8 cellular contexts compared by ENCODE assay signal in the genomic region with DNA sequence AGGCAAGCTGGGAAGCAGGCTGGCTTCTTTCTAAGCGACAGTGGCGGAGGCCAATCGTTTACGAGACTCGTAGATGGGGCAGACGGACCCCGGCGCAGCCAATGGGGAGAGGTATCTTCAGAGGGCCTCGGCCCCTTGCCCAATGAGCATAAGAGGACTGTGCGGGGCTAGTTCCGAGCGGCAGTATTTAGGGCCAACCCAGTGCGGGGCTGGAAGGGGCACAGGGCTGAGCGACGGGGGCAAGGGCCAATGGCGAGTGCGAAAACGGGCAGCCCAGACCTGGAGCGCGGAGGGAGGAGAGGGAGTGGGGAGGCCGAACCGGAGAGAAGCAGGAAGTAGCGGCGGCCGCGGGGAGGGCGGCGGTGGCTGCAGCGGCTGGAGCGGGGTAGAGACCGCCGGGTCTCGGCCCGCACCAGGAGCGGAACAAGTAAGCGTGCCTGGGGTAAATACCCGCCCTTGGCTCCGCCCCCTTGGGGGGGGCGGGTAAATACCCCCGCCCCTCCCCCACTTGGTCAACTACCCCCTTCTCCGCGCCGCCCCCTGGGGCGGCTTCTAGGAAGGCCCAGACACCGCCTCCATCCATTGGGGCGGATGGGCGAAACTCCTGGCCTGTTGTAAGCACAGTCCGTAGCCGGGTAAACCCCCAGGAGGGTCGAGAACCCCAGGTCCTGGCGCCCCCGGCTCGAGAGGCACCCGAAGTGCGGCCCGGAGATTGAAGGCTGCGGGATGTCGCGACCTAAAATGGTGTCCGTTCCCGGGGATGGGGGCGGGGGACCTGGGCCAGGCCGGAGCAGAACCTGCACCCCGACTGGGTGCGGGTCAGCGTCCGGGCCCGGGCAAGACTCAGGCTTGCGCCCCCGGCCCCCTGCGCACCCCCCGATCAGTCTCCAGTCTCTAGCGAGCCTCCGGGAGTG. TPM values are rescaled to one million over a fixed set of nuclear protein-coding genes. Genes with fewer than 3 reads are reported as not detected.
DNase-seq lines count a peak whose midpoint lies in the region; ATAC-seq and TF ChIP-seq lines count a peak whose summit lies in the region.

A gene with protein sequence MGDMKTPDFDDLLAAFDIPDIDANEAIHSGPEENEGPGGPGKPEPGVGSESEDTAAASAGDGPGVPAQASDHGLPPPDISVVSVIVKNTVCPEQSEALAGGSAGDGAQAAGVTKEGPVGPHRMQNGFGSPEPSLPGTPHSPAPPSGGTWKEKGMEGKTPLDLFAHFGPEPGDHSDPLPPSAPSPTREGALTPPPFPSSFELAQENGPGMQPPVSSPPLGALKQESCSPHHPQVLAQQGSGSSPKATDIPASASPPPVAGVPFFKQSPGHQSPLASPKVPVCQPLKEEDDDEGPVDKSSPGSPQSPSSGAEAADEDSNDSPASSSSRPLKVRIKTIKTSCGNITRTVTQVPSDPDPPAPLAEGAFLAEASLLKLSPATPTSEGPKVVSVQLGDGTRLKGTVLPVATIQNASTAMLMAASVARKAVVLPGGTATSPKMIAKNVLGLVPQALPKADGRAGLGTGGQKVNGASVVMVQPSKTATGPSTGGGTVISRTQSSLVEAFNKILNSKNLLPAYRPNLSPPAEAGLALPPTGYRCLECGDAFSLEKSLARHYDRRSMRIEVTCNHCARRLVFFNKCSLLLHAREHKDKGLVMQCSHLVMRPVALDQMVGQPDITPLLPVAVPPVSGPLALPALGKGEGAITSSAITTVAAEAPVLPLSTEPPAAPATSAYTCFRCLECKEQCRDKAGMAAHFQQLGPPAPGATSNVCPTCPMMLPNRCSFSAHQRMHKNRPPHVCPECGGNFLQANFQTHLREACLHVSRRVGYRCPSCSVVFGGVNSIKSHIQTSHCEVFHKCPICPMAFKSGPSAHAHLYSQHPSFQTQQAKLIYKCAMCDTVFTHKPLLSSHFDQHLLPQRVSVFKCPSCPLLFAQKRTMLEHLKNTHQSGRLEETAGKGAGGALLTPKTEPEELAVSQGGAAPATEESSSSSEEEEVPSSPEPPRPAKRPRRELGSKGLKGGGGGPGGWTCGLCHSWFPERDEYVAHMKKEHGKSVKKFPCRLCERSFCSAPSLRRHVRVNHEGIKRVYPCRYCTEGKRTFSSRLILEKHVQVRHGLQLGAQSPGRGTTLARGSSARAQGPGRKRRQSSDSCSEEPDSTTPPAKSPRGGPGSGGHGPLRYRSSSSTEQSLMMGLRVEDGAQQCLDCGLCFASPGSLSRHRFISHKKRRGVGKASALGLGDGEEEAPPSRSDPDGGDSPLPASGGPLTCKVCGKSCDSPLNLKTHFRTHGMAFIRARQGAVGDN (plus strand): TSS at position 331 of the 914 bp plus-strand sequence. CDS start 3,993 bp downstream, outside the sequence.

- H3K27me3 ChIP-seq in H9 (ENCODE audit: insufficient read depth, low read length) (no peaks in the 10 kb centered on the region), MG63 (no peaks in the 10 kb centered on the region)

- H3K23me2 ChIP-seq in H9 (ENCODE audit: insufficient read length, low read depth, low read length, poor library complexity, severe bottlenecking): peaks cover 7% of the 10 kb centered on the region

- peaks cover 19 to 25% of the 10 kb centered on the region in 2 experiments for H3K4me1 Mint-ChIP-seq in H9
- peaks cover 30 to 34% of the 10 kb centered on the region in 2 donors for H3K4me1 Mint-ChIP-seq in natural killer cell treated with Interleukin-12 subunit alpha and Interleukin-12 subunit beta and Interleukin-15 and Interleukin-18, amount 100 ng/mL, for 72 hours (ENCODE audit: low read depth in 2 of 2)

- no peak within 1 kb of the TSS for H2AFZ ChIP-seq in H9 (ENCODE audit: low read length)

- H3K9me3 ChIP-seq in ES-I3 (ENCODE audit: control insufficient read depth, insufficient read depth, low read length): no peaks in the 10 kb centered on the region
- H3K9me3 ChIP-seq in H9 (ENCODE audit: control insufficient read depth, low read depth, low read length): no peaks in the 10 kb centered on the region
- no peaks in the 10 kb centered on the region for H3K9me3 ChIP-seq in MG63

- no peak within 1 kb of the TSS for H2BK20ac ChIP-seq in H9 (ENCODE audit: low read depth, low read length, poor library complexity, severe bottlenecking)

- H4K91ac ChIP-seq in H9 (ENCODE audit: insufficient read length, low read depth, low read length): no peak within 1 kb of the TSS

- peak within 1 kb of the TSS; percentile 19 for H2BK120ac ChIP-seq in H9 (ENCODE audit: low read depth, low read length, poor library complexity, severe bottlenecking)

- H2BK5ac ChIP-seq in H9 (ENCODE audit: insufficient read length, low read length): peak within 1 kb of the TSS; percentile 71

- H3K27ac ChIP-seq in H9 (ENCODE audit: insufficient read length, low read depth, low read length): peak within 1 kb of the TSS; percentile 98

- peak; percentile 95 for ATAC-seq in natural killer cell treated with Interleukin-12 subunit alpha and Interleukin-12 subunit beta and Interleukin-15 and Interleukin-18, amount 100 ng/mL, for 72 hours
- peak; percentile 96 for ATAC-seq in stimulated activated naive CD8-positive, alpha-beta T cell treated with anti-CD3 and anti-CD28 coated beads, Interleukin-15, Interleukin-2, amounts not matched to agents 100 U/mL and 50 U/mL, for 24 hours

- H2AK5ac ChIP-seq in H9 (ENCODE audit: insufficient read length, low read length): no peak within 1 kb of the TSS

- H3K4me2 ChIP-seq in H9 (ENCODE audit: insufficient read depth, insufficient read length, low read length): peak within 1 kb of the TSS; percentile 81

- H3K9me3 Mint-ChIP-seq in H9: no peaks in the 10 kb centered on the region
- H3K9me3 Mint-ChIP-seq in natural killer cell treated with Interleukin-12 subunit alpha and Interleukin-12 subunit beta and Interleukin-15 and Interleukin-18, amount 100 ng/mL, for 72 hours: no peaks in the 10 kb centered on the region

- peaks cover 8% of the 10 kb centered on the region; the same call in 1 of the 2 replicates for H3K79me2 ChIP-seq in H9 (ENCODE audit: insufficient read depth, low read length)

- H3K56ac ChIP-seq in H9 (ENCODE audit: insufficient read length, low read depth, low read length): peak within 1 kb of the TSS; percentile 92

- H4K5ac ChIP-seq in H9 (ENCODE audit: insufficient read length, low read depth, low read length): peak within 1 kb of the TSS; percentile 95

- H3K36me3 Mint-ChIP-seq in H9 (ENCODE audit: insufficient read depth in 1 of 3, low read depth in 3 of 3): peaks cover 26 to 33% (median 28%) of the 10 kb centered on the region in 3 experiments; a peak in 6 of 7 replicates
- peaks cover 5% of the 10 kb centered on the region for H3K36me3 Mint-ChIP-seq in natural killer cell treated with Interleukin-12 subunit alpha and Interleukin-12 subunit beta and Interleukin-15 and Interleukin-18, amount 100 ng/mL, for 72 hours

- peak within 1 kb of the TSS; percentile 22 for H3T11ph ChIP-seq in H9 (ENCODE audit: low read length)

- DNase-seq in H9 (peak; percentile 100), MG63 (peak; percentile 100), SHP77 treated with DMSO at 0.1 percent for 48 hours (lab: John Stamatoyannopoulos, UW) (peak; percentile 100), fibroblast of pulmonary artery (ENCODE audit: low read depth) (peak; percentile 100)
- peak; percentile 99 for DNase-seq in activated effector memory CD4-positive, alpha-beta T cell treated with anti-CD3 and anti-CD28 coated beads, Interleukin-2, amount 50 U/mL, for 16 hours
- peak; percentile 100 for DNase-seq in natural killer cell treated with Interleukin-12 subunit alpha and Interleukin-12 subunit beta and Interleukin-15 and Interleukin-18, amount 100 ng/mL, for 72 hours (ENCODE audit: low spot score)
- peak; percentile 99 for DNase-seq in stimulated activated naive CD8-positive, alpha-beta T cell treated with anti-CD3 and anti-CD28 coated beads, Interleukin-15, Interleukin-2, amounts not matched to agents 100 U/mL and 50 U/mL, for 24 hours

- peak within 1 kb of the TSS; percentile 95 to 97 for H3K4me3 Mint-ChIP-seq in H9
- peak within 1 kb of the TSS; percentile 97 for H3K4me3 Mint-ChIP-seq in natural killer cell treated with Interleukin-12 subunit alpha and Interleukin-12 subunit beta and Interleukin-15 and Interleukin-18, amount 100 ng/mL, for 72 hours

- H2BK15ac ChIP-seq in H9 (ENCODE audit: low read depth, low read length): no peak within 1 kb of the TSS

- H3K4ac ChIP-seq in H9 (ENCODE audit: low read depth, low read length): no peak within 1 kb of the TSS; the same call in 1 of the 2 replicates

- H3K4me3 ChIP-seq in MG63 (peak within 1 kb of the TSS; percentile 72), fibroblast of pulmonary artery (replicated peaks; ENCODE audit: low read depth, low read length) (peak within 1 kb of the TSS; percentile 97)

- peaks cover 6% of the 10 kb centered on the region for H3K27me3 Mint-ChIP-seq in H9 (ENCODE audit: low read depth)
- no peaks in the 10 kb centered on the region for H3K27me3 Mint-ChIP-seq in natural killer cell treated with Interleukin-12 subunit alpha and Interleukin-12 subunit beta and Interleukin-15 and Interleukin-18, amount 100 ng/mL, for 72 hours

- peak within 1 kb of the TSS; percentile 95 for H3K9ac ChIP-seq in ES-I3 (ENCODE audit: low read depth, low read length)
- peak within 1 kb of the TSS; percentile 90 for H3K9ac ChIP-seq in H9 (ENCODE audit: extremely low read depth, insufficient read length, low read length)

- H4K8ac ChIP-seq in H9 (replicated peaks; ENCODE audit: insufficient read length, low read depth, low read length): peak within 1 kb of the TSS; percentile 58

- peak within 1 kb of the TSS; percentile 94 for H3K14ac ChIP-seq in H9 (ENCODE audit: insufficient read depth, low read length)

- peak within 1 kb of the TSS; percentile 98 for H3K18ac ChIP-seq in H9 (ENCODE audit: insufficient read length, low read depth, low read length)

- H3K4me1 ChIP-seq in ES-I3 (ENCODE audit: insufficient read depth, low read length): 0 out of 2 replicates have a peak, but pooled peaks cover 4% of the 10 kb centered on the region
- no peaks in the 10 kb centered on the region for H3K4me1 ChIP-seq in H9 (ENCODE audit: insufficient read depth, low read length)

- peak within 1 kb of the TSS; percentile 1 for H3K23ac ChIP-seq in H9 (ENCODE audit: insufficient read length, low read depth, low read length)

- TF ChIP-seq CTCF in H9 (conservative IDR thresholded peaks at IDR 0.05) (no peak), fibroblast of pulmonary artery (IDR thresholded peaks at IDR 0.05; ENCODE audit: low read length, missing control alignments) (no peak)

- H3K79me1 ChIP-seq in H9 (ENCODE audit: insufficient read depth, low read depth, low read length, poor library complexity, severe bottlenecking): no peaks in the 10 kb centered on the region

- H2BK12ac ChIP-seq in H9 (ENCODE audit: insufficient read length, low read depth, low read length): peak within 1 kb of the TSS; percentile 78

- H3K27ac Mint-ChIP-seq in H9: peak within 1 kb of the TSS; percentile 100
- H3K27ac Mint-ChIP-seq in natural killer cell treated with Interleukin-12 subunit alpha and Interleukin-12 subunit beta and Interleukin-15 and Interleukin-18, amount 100 ng/mL, for 72 hours: peak within 1 kb of the TSS; percentile 98

- H4K20me1 ChIP-seq in H9 (ENCODE audit: control insufficient read depth, insufficient read depth, insufficient read length): peaks cover under 1% of the 10 kb centered on the region

- WGBS in H9 (ENCODE audit: extremely low coverage, insufficient read length, low lambda C conversion rate): no CpG with 5 or more reads among the region's 74 CpGs

- H3K36me3 ChIP-seq in ES-I3 (ENCODE audit: insufficient read depth, low read length): peaks cover 15% of the 10 kb centered on the region
- H3K36me3 ChIP-seq in MG63: peaks cover 21% of the 10 kb centered on the region

RNA-seq across cellular contexts. Expression of the gene that starts here (rescaled TPM):
- 52.9 and 58.2 TPM in 2 replicates for total RNA-seq in H9 (2021)
- total RNA-seq in MG63 (2014; rRNA removed; shearing (Covaris generic); ENCODE audit: low replicate concordance): 14.9 and 22.9 TPM in 2 replicates
- total RNA-seq in natural killer cell treated with Interleukin-12 subunit alpha and Interleukin-12 subunit beta and Interleukin-15 and Interleukin-18, amount 100 ng/mL, for 72 hours: 10 to 100 TPM; 29.1 to 31.2 TPM

Comparison
In these comparisons a context has a peak if more than half of its experiments do, and no peak if none do; other contexts are left out.
1. Peak in every context shown above with its lines: DNase-seq, ATAC-seq, H3K4me3 ChIP-seq and H3K27ac ChIP-seq.